In genomic region chr9:114153761-114154596, GRCh38 we compare ENCODE assay signal across 1 cellular context.
TF ChIP-seq lines count a peak whose summit lies in the region.

No MANE protein-coding gene starts in this region.

TF ChIP-seq in endothelial cell of umbilical vein, 7 proteins besides CTCF, POLR2A, EP300 and RAD21 (continued from another document):
- TF ChIP-seq FOS (IDR thresholded peaks at IDR 0.05; ENCODE audit: borderline replicate concordance, insufficient read depth, low read length), result no peak
- TF ChIP-seq JUN (IDR thresholded peaks at IDR 0.05; ENCODE audit: borderline replicate concordance, insufficient read depth, insufficient read length, low read depth), result no peak
- TF ChIP-seq POLR2AphosphoS5 (IDR thresholded peaks at IDR 0.05; ENCODE audit: insufficient read depth, low read depth, low read length), result no peak
- TF ChIP-seq MYC (IDR thresholded peaks at IDR 0.05; ENCODE audit: low read depth, low read length), result no peak
